Comparison of ENCODE assay signal across 15 cellular contexts in the genomic region with DNA sequence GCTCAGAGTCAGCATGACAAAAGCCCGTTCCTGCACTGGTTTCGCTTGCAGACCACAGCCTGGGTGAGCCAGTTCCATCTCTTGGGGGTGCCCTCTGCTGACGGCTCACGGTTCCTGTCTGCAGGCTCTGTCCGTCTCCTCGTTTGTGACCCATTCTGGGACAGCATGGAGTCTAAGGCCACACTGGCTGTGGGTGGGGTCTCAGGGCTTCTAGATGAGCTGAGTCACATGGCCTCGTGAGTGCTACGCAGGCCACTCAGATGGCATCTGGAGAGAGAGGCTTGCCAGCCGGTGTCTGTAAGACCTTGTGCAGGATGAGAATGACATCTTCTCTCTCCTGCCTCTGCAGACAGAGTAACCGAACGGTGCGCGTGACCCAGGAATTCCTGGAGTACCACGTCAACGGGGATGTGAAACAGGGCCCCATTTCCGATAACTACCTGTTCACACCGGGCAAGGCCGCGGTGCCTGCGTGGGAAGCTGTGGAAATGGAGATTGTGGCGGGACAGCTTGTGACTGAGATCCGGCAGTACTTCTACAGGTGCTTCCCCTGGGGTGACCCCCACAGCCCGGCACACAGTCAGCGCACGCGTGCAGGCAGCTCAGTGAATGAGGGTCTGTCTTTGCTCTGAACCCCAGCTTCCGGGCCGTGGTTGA. TPM values are rescaled to one million over a fixed set of nuclear protein-coding genes. Genes with fewer than 3 reads are reported as not detected.
DNase-seq lines count a peak whose midpoint lies in the region; ATAC-seq and TF ChIP-seq lines count a peak whose summit lies in the region.
"Had no signal": no experiment of that assay in that cellular context is flagged by ENCODE, and none has a peak within 500 bp of the region (broad histone marks: within the 10 kb centered on the region; RNA-seq: fewer than 3 reads in every experiment).

No MANE protein-coding gene starts in this region.

- H3K27me3 ChIP-seq in H7 (ENCODE audit: control insufficient read depth, insufficient read depth, low read length): no peaks in the 10 kb centered on the region; the same call in 1 of the 2 replicates
- H3K27me3 ChIP-seq: esophagus muscularis mucosa, suprapubic skin had no signal

- no peaks in the 10 kb centered on the region for H3K9me3 Mint-ChIP-seq in endothelial cell (ENCODE audit: unreplicated experiment)
- H3K9me3 Mint-ChIP-seq in nephron progenitor cell: peaks cover 18% of the 10 kb centered on the region
- H3K9me3 Mint-ChIP-seq in activated naive CD4-positive, alpha-beta T cell treated with anti-CD3 and anti-CD28 coated beads, Interleukin-2, amount 50 U/mL, for 72 hours: peaks cover 6 to 10% of the 10 kb centered on the region in 2 donors

- no peak overlapping the region for H3K27ac ChIP-seq in VCaP
- H3K27ac ChIP-seq: esophagus muscularis mucosa, suprapubic skin had no signal

- peaks cover 5% of the 10 kb centered on the region for H3K27me3 Mint-ChIP-seq in endothelial cell (ENCODE audit: unreplicated experiment)
- peaks cover 4% of the 10 kb centered on the region for H3K27me3 Mint-ChIP-seq in nephron progenitor cell (ENCODE audit: low read depth, poor library complexity)
- H3K27me3 Mint-ChIP-seq: IgD-negative memory B cell had no signal

- H3K27ac Mint-ChIP-seq in endothelial cell (ENCODE audit: unreplicated experiment): no peak overlapping the region
- no peak overlapping the region for H3K27ac Mint-ChIP-seq in nephron progenitor cell
- no peak overlapping the region for H3K27ac Mint-ChIP-seq in activated naive CD4-positive, alpha-beta T cell treated with anti-CD3 and anti-CD28 coated beads, Interleukin-2, amount 50 U/mL, for 72 hours
- H3K27ac Mint-ChIP-seq: IgD-negative memory B cell had no signal

- H3K4me3 ChIP-seq in H7 (ENCODE audit: insufficient read depth, low read depth, low read length): no peak overlapping the region
- H3K4me3 ChIP-seq: esophagus muscularis mucosa, suprapubic skin had no signal

- DNase-seq in H7 (peak; percentile 78), endothelial cell (ENCODE audit: low spot score) (peak; percentile 19), nephron progenitor cell (peak; percentile 25), NCI-H1694 treated with DMSO at 0.1 percent for 48 hours (lab: John Stamatoyannopoulos, UW) (no peak), NCI-H774 (lab: John Stamatoyannopoulos, UW) (no peak), ureter (ENCODE audit: low spot score) (no peak)
- no peak for DNase-seq in activated naive CD4-positive, alpha-beta T cell treated with anti-CD3 and anti-CD28 coated beads, Interleukin-2, amount 50 U/mL, for 72 hours (ENCODE audit: low spot score in 2 of 2)
- DNase-seq: activated CD4-positive, CD25-positive, alpha-beta regulatory T cell treated with anti-CD3 and anti-CD28 coated beads, Interleukin-2, amount 50 U/mL, for 72 hours; activated effector memory CD4-positive, alpha-beta T cell treated with Interleukin-2 at 50 U/mL for 16 hours; GDM1; NCI-H1436 treated with DMSO at 0.1 percent for 48 hours had no signal

- no peak overlapping the region for H3K4me3 Mint-ChIP-seq in endothelial cell (ENCODE audit: unreplicated experiment)
- H3K4me3 Mint-ChIP-seq in nephron progenitor cell: no peak overlapping the region
- H3K4me3 Mint-ChIP-seq: IgD-negative memory B cell had no signal

- no peaks in the 10 kb centered on the region for H3K4me1 Mint-ChIP-seq in endothelial cell (ENCODE audit: unreplicated experiment)
- no peaks in the 10 kb centered on the region for H3K4me1 Mint-ChIP-seq in nephron progenitor cell

- H3K36me3 ChIP-seq in H7 (replicated peaks; ENCODE audit: control insufficient read depth, insufficient read depth, low read length): no peaks in the 10 kb centered on the region

- peak; percentile 9; the same call in 1 of the 2 replicates for TF ChIP-seq CTCF in VCaP (conservative IDR thresholded peaks at IDR 0.05)
- TF ChIP-seq CTCF in endothelial cell (IDR thresholded peaks at IDR 0.05; ENCODE audit: unreplicated experiment): no peak
- TF ChIP-seq CTCF in nephron progenitor cell (IDR thresholded peaks at IDR 0.05): no peak

- ATAC-seq in activated naive CD4-positive, alpha-beta T cell treated with anti-CD3 and anti-CD28 coated beads, Interleukin-2, amount 50 U/mL, for 72 hours: no peak

- H3K36me3 Mint-ChIP-seq in endothelial cell (ENCODE audit: low read depth, unreplicated experiment): peaks cover 23% of the 10 kb centered on the region
- H3K36me3 Mint-ChIP-seq in nephron progenitor cell (ENCODE audit: low read depth): peaks cover 55% of the 10 kb centered on the region
- H3K36me3 Mint-ChIP-seq in activated naive CD4-positive, alpha-beta T cell treated with anti-CD3 and anti-CD28 coated beads, Interleukin-2, amount 50 U/mL, for 72 hours: peaks cover 25 to 29% of the 10 kb centered on the region in 2 donors

RNA-seq across cellular contexts. Expression of a gene that starts 31.6 kb away (rescaled TPM):
- total RNA-seq in H7 (2014; rRNA removed; shearing (Covaris generic)): 82.2 and 83.2 TPM in 2 replicates
- total RNA-seq in endothelial cell (ENCODE audit: unreplicated experiment) (226 TPM), ureter (196 TPM)
- 100 to 1,000 TPM in 1 of 2 donors, 10 to 100 TPM in 1; 72.7 to 114 TPM for total RNA-seq in activated naive CD4-positive, alpha-beta T cell treated with anti-CD3 and anti-CD28 coated beads, Interleukin-2, amount 50 U/mL, for 72 hours

RNA-seq across cellular contexts. Expression of a gene that starts 33.9 kb away (rescaled TPM):
- total RNA-seq in H7 (2014; rRNA removed; shearing (Covaris generic)): 3.4 and 4.4 TPM in 2 replicates
- 12.5 TPM for total RNA-seq in endothelial cell (ENCODE audit: unreplicated experiment)
- 37.3 TPM for total RNA-seq in ureter
- 10 to 100 TPM; 13.9 to 21.4 TPM for total RNA-seq in activated naive CD4-positive, alpha-beta T cell treated with anti-CD3 and anti-CD28 coated beads, Interleukin-2, amount 50 U/mL, for 72 hours

Comparison
In these comparisons a context has a peak if more than half of its experiments do, and no peak if none do; other contexts are left out.
1. DNase-seq: peak in H7 (single experiment), endothelial cell (single experiment) and nephron progenitor cell (single experiment); none in NCI-H1694 treated with DMSO at 0.1 percent for 48 hours (single experiment), NCI-H774 (single experiment), ureter (single experiment) and activated naive CD4-positive, alpha-beta T cell treated with anti-CD3 and anti-CD28 coated beads, Interleukin-2, amount 50 U/mL, for 72 hours (0 of 2).